ENCODE assay signal across 8 cellular contexts in genomic region chr9:128067622-128067897, GRCh38. TPM values are rescaled to one million over a fixed set of nuclear protein-coding genes. Genes with fewer than 3 reads are reported as not detected.
DNase-seq lines count a peak whose midpoint lies in the region; ATAC-seq, FAIRE-seq and TF ChIP-seq lines count a peak whose summit lies in the region.

No MANE protein-coding gene starts in this region.

- TF ChIP-seq RAD21 in A549 (conservative IDR thresholded peaks at IDR 0.05 in 1 of 2, IDR thresholded peaks at IDR 0.05 in 1 of 2): no peak

- POLR2A ChIA-PET in A549 (lab: Yijun Ruan, JAX): interaction anchor here (0.9 to 2.2 kb wide), 13 partner anchors 8 to 124 kb away, joined by 3 to 15 read pairs (median 3); partner anchors contain the start of gene EEIG1

- H3K4me3 Mint-ChIP-seq in T-helper 17 cell: no peak overlapping the region

- ATAC-seq in A549: peak in 1 of 2 experiments; percentile 76; a peak in 2 of 6 replicates
- no peak for ATAC-seq in T-helper 17 cell

- no peak for TF ChIP-seq EP300 in A549 (IDR thresholded peaks at IDR 0.05)

- no peak for TF ChIP-seq CTCF in A549 (IDR thresholded peaks at IDR 0.05)

- H3K27ac Mint-ChIP-seq in T-helper 17 cell: no peak overlapping the region

- H3K4me2 ChIP-seq in A549: peak overlapping the region; percentile 85

- no peak for FAIRE-seq in A549 (lab: Jason Lieb, UNC)

- peak overlapping the region; percentile 84 for H3K4me3 ChIP-seq in A549
- peak overlapping the region; percentile 92 for H3K4me3 ChIP-seq in Jurkat, Clone E6-1 (ENCODE audit: low read length)
- peak overlapping the region; percentile 90 to 92 for H3K4me3 ChIP-seq in duodenal mucosa (ENCODE audit: low read depth in 1 of 2, low read length in 2 of 2)
- peak overlapping the region; percentile 38 to 97 for H3K4me3 ChIP-seq in muscle layer of colon (ENCODE audit: low read depth in 1 of 2, low read length in 2 of 2)

- DNase-seq in A549 (ENCODE audit: low read depth in 1 of 2, low spot score in 1 of 2): no peak
- no peak for DNase-seq in Jurkat, Clone E6-1 (ENCODE audit: low read depth, low spot score)
- DNase-seq in SKM-1 treated with dmso at 0.1 percent for 144 hours (lab: John Stamatoyannopoulos, UW; ENCODE audit: unreplicated experiment): no peak
- no peak for DNase-seq in T-helper 17 cell
- no peak for DNase-seq in GOT3 (lab: John Stamatoyannopoulos, UW)
- DNase-seq in NCI-H82 (lab: John Stamatoyannopoulos, UW): no peak

- H3K27me3 Mint-ChIP-seq in T-helper 17 cell: no peaks in the 10 kb centered on the region

- H3K9ac ChIP-seq in duodenal mucosa (ENCODE audit: low read depth in 1 of 2, low read length in 2 of 2): peak overlapping the region; percentile 84 to 94
- H3K9ac ChIP-seq in muscle layer of colon (ENCODE audit: low read length): peak overlapping the region; percentile 87

- peaks cover 2% of the 10 kb centered on the region for H3K36me3 Mint-ChIP-seq in T-helper 17 cell (ENCODE audit: low read depth)

- peak overlapping the region; percentile 93 to 99 for H3K27ac ChIP-seq in A549
- H3K27ac ChIP-seq in duodenal mucosa (ENCODE audit: low read depth, low read length): peak overlapping the region; percentile 97
- H3K27ac ChIP-seq in muscle layer of colon (ENCODE audit: low read depth, low read length): peak overlapping the region; percentile 81

- H3K9me3 ChIP-seq in A549: no peaks in the 10 kb centered on the region
- no peaks in the 10 kb centered on the region for H3K9me3 ChIP-seq in duodenal mucosa (ENCODE audit: control insufficient read depth in 1 of 2, low read length in 2 of 2)
- no peaks in the 10 kb centered on the region for H3K9me3 ChIP-seq in muscle layer of colon (ENCODE audit: low read length)
- no peaks in the 10 kb centered on the region for H3K9me3 ChIP-seq in T-helper 17 cell (ENCODE audit: control insufficient read depth, low read length, poor library complexity, severe bottlenecking)

- H3K27me3 ChIP-seq in duodenal mucosa (ENCODE audit: control insufficient read depth in 1 of 2, insufficient read depth in 2 of 2, low read length in 2 of 2): no peaks in the 10 kb centered on the region
- no peaks in the 10 kb centered on the region for H3K27me3 ChIP-seq in muscle layer of colon (ENCODE audit: control insufficient read depth in 1 of 2, insufficient read depth in 2 of 2, low read length in 2 of 2)

- H3K4me1 ChIP-seq in A549: peaks cover 36% of the 10 kb centered on the region
- H3K4me1 ChIP-seq in duodenal mucosa (ENCODE audit: control insufficient read depth in 1 of 2, insufficient read depth in 2 of 2, low read length in 2 of 2): peaks cover 37 to 48% of the 10 kb centered on the region in 2 donors
- H3K4me1 ChIP-seq in muscle layer of colon (ENCODE audit: insufficient read depth, low read length): peaks cover 46% of the 10 kb centered on the region

- H3K4me1 Mint-ChIP-seq in T-helper 17 cell: peaks cover 38% of the 10 kb centered on the region

- CTCF ChIA-PET in A549 (lab: Yijun Ruan, JAX): interaction anchor here (0.6 to 7.4 kb wide), 11 partner anchors 11 to 263 kb away, joined by 3 to 46 read pairs (median 3); partner anchors contain the start of gene EEIG1

- no peak for TF ChIP-seq POLR2A in A549 (IDR thresholded peaks at IDR 0.05; ENCODE audit: low read length)

- H3K36me3 ChIP-seq in duodenal mucosa (ENCODE audit: control insufficient read depth in 1 of 2, insufficient read depth in 2 of 2, low read length in 2 of 2) (peaks cover 4 to 12% of the 10 kb centered on the region in 2 donors), muscle layer of colon (ENCODE audit: insufficient read depth, low read length) (peaks cover 7% of the 10 kb centered on the region)

- 2% methylated on average over 9 of the region's 9 CpGs for WGBS in A549 (ENCODE audit: missing lambda C conversion rate)

TF ChIP-seq in A549, 52 proteins besides CTCF, POLR2A, EP300 and RAD21:
- TF ChIP-seq FOSL2 (IDR thresholded peaks at IDR 0.05): no peak
- peak; percentile 13; the same call in 1 of the 2 replicates for TF ChIP-seq FOSL2 (CRISPR knock-in tag; IDR thresholded peaks at IDR 0.05)
- TF ChIP-seq RFX5 (IDR thresholded peaks at IDR 0.05): peak; percentile 57; the same call in 1 of the 2 replicates
- no peak for TF ChIP-seq FOXS1 (CRISPR knock-in tag; IDR thresholded peaks at IDR 0.05)
TF ChIP-seq in A549: peak in this region for 2.

RNA-seq across cellular contexts. Expression of gene NAIF1, which starts 0.4 kb away (rescaled TPM):
- 6.0 and 7.8 TPM in 2 replicates for polyA plus RNA-seq in A549 (2011; rRNA removed)
- 7.8 and 10.3 TPM in 2 replicates for polyA plus RNA-seq in A549 (2012; cell fraction: cytosol; rRNA removed)
- 6.8 and 7.3 TPM in 2 replicates for polyA plus RNA-seq in A549 (2012; cell fraction: nucleus; rRNA removed)
- 6.8 to 7.6 TPM (median 7.5 TPM) in 3 replicates for polyA plus RNA-seq in A549 (2017; fragmentation: RNase III; extraction: RNeasy Plus Mini Kit Qiagen cat#74134 plus additional on column Dnase treatment)
- 7.6 and 11.6 TPM in 2 replicates for polyA minus RNA-seq in A549 (2011; rRNA and poly(A)+ RNA removed)
- 13.1 TPM for polyA plus RNA-seq in Jurkat, Clone E6-1 (2012; ENCODE audit: insufficient read depth, insufficient read length)
- 10 to 100 TPM; 11.6 to 15.2 TPM for total RNA-seq in T-helper 17 cell

RNA-seq across cellular contexts. Expression of gene SLC25A25, which starts 0.5 kb away (rescaled TPM):
- polyA plus RNA-seq in A549 (2011; rRNA removed) (7.0 TPM in 2 replicates), A549 (2017; fragmentation: RNase III; extraction: RNeasy Plus Mini Kit Qiagen cat#74134 plus additional on column Dnase treatment) (6.5 to 7.0 TPM (median 7.0 TPM) in 3 replicates)
- polyA plus RNA-seq in A549 (2012; cell fraction: cytosol; rRNA removed): 8.1 and 9.1 TPM in 2 replicates
- polyA plus RNA-seq in A549 (2012; cell fraction: nucleus; rRNA removed): 19.7 and 19.8 TPM in 2 replicates
- 6.6 and 7.0 TPM in 2 replicates for polyA minus RNA-seq in A549 (2011; rRNA and poly(A)+ RNA removed)
- 23.5 TPM for polyA plus RNA-seq in Jurkat, Clone E6-1 (2012; ENCODE audit: insufficient read depth, insufficient read length)
- total RNA-seq in T-helper 17 cell: 10 to 100 TPM; 16.3 to 20.4 TPM

RNA-seq across cellular contexts. Expression of gene PTGES2, which starts 60.0 kb away (rescaled TPM):
- polyA plus RNA-seq in A549 (2011; rRNA removed) (79.8 and 94.5 TPM in 2 replicates), A549 (2017; fragmentation: RNase III; extraction: RNeasy Plus Mini Kit Qiagen cat#74134 plus additional on column Dnase treatment) (92.6 to 97.2 TPM (median 94.1 TPM) in 3 replicates)
- polyA plus RNA-seq in A549 (2012; cell fraction: cytosol; rRNA removed): 191 and 205 TPM in 2 replicates
- 242 and 295 TPM in 2 replicates for polyA plus RNA-seq in A549 (2012; cell fraction: nucleus; rRNA removed)
- 95.4 and 96.9 TPM in 2 replicates for polyA minus RNA-seq in A549 (2011; rRNA and poly(A)+ RNA removed)
- 89.3 TPM for polyA plus RNA-seq in Jurkat, Clone E6-1 (2012; ENCODE audit: insufficient read depth, insufficient read length)
- total RNA-seq in T-helper 17 cell: 10 to 100 TPM; 46.4 to 58.2 TPM
